ENCODE assay signal across 8 cellular contexts in genomic region chr13:97975280-97975850, GRCh38. TPM values are rescaled to one million over a fixed set of nuclear protein-coding genes. Genes with fewer than 3 reads are reported as not detected.
DNase-seq lines count a peak whose midpoint lies in the region; ATAC-seq and TF ChIP-seq lines count a peak whose summit lies in the region.

No MANE protein-coding gene starts in this region.

- peak; percentile 1 for ATAC-seq in GM19043 (IDR thresholded peaks at IDR 0.05; ENCODE audit: low read depth, unreplicated experiment)

- H3K27ac ChIP-seq in A673 (ENCODE audit: low read depth, low read length, poor library complexity, severe bottlenecking) (peak overlapping the region; percentile 94), SJSA1 (peak overlapping the region; percentile 100)

- CTCF ChIA-PET in A673 (lab: Charles Lee) = no interaction called here

- peak; percentile 65 for DNase-seq in A673 (ENCODE audit: low spot score)
- DNase-seq in SJSA1 (ENCODE audit: low read depth in 1 of 2, low spot score in 2 of 2) = no peak
- DNase-seq in fibroblast of mammary gland (ENCODE audit: low read depth) = no peak
- DNase-seq in putamen (ENCODE audit: low spot score) = peak; percentile 28
- no peak for DNase-seq in NCI-H510A treated with DMSO at 0.1 percent for 48 hours (lab: John Stamatoyannopoulos, UW)
- DNase-seq in mucosa of gallbladder (ENCODE audit: low spot score) = no peak
- DNase-seq in amniotic stem cell (lab: John Stamatoyannopoulos, UW) = no peak

- POLR2A ChIA-PET in A673 (lab: Charles Lee; ENCODE audit: low non-redundant PET) = no interaction called here

- TSS peak; percentile 62 for BruUV-seq in A673 (replicated peaks; lab: Mats Ljungman, UMichigan)

- H3K27me3 ChIP-seq in A673 (replicated peaks; ENCODE audit: insufficient read depth, low read depth, low read length, poor library complexity) (no peaks in the 10 kb centered on the region), SJSA1 (replicated peaks) (no peaks in the 10 kb centered on the region)

- peak overlapping the region; percentile 69 for H3K4me3 ChIP-seq in A673 (ENCODE audit: low read depth, low read length, poor library complexity, severe bottlenecking)
- H3K4me3 ChIP-seq in SJSA1 = peak overlapping the region; percentile 98
- H3K4me3 ChIP-seq in fibroblast of mammary gland (ENCODE audit: control insufficient read depth, low read depth, low read length) = peak overlapping the region; percentile 63

- H3K9me3 ChIP-seq in A673 (ENCODE audit: low read depth, low read length, poor library complexity, severe bottlenecking) = no peaks in the 10 kb centered on the region
- H3K9me3 ChIP-seq in SJSA1 (replicated peaks) = no peaks in the 10 kb centered on the region

- no peak for TF ChIP-seq CTCF in A673 (conservative IDR thresholded peaks at IDR 0.05; ENCODE audit: low read depth, low read length)
- TF ChIP-seq CTCF in fibroblast of mammary gland (conservative IDR thresholded peaks at IDR 0.05; ENCODE audit: control insufficient read depth, insufficient read depth, low read depth, low read length) = no peak

- intact Hi-C loops in A673 (cut with micrococcal nuclease; ENCODE audit: unreplicated experiment) = no loop called here

- peaks cover 14% of the 10 kb centered on the region for H3K4me1 ChIP-seq in A673 (ENCODE audit: insufficient read depth, low read length, poor library complexity, severe bottlenecking)
- H3K4me1 ChIP-seq in SJSA1 (replicated peaks) = peaks cover 28% of the 10 kb centered on the region

- H3K36me3 ChIP-seq in A673 (ENCODE audit: insufficient read depth, low read length, poor library complexity, severe bottlenecking) (peaks cover 18% of the 10 kb centered on the region), SJSA1 (peaks cover 46% of the 10 kb centered on the region)

RNA-seq across cellular contexts. Expression of gene IPO5, which starts 21.9 kb away (rescaled TPM):
- total RNA-seq in A673 (2021) (573 and 626 TPM in 2 replicates), mucosa of gallbladder (101 TPM)
- 111 and 146 TPM in 2 replicates for total RNA-seq in SJSA1 (2014; rRNA removed; shearing (Covaris generic))

Comparison
In these comparisons a context has a peak if more than half of its experiments do, and no peak if none do; other contexts are left out.
1. DNase-seq: peak in A673 (single experiment) and putamen (single experiment); none in SJSA1 (0 of 2), fibroblast of mammary gland (single experiment), NCI-H510A treated with DMSO at 0.1 percent for 48 hours (single experiment), mucosa of gallbladder (single experiment) and amniotic stem cell (single experiment).
2. Peak in every context shown above with its lines, with median percentiles within 50 percentile points of each other: H3K4me3 ChIP-seq.